ENCODE assay signal across 15 cellular contexts in the genomic region with DNA sequence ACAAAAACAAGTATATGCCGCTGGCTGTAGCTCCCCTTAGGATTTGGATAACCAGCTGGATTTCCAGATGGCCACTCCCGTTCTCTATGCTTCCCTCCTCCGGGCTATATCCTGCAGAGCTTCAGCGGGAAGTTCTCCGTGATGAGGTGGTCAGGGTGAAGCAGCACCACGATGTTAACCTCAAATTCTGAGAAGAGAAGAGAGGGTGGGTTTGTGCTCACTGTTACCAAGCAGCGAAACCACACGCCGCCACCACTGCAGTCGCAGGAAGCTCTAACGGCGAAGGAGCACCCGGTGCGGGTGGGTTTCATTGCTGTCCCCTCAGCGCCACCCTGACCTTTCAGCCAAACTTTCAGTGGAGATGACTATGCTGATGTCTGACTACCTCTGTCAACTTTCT. TPM values are rescaled to one million over a fixed set of nuclear protein-coding genes. Genes with fewer than 3 reads are reported as not detected.
DNase-seq lines count a peak whose midpoint lies in the region; ATAC-seq and TF ChIP-seq lines count a peak whose summit lies in the region.
"Had no signal": no experiment of that assay in that cellular context is flagged by ENCODE, and none has a peak within 500 bp of the region (broad histone marks: within the 10 kb centered on the region; RNA-seq: fewer than 3 reads in every experiment).

No MANE protein-coding gene starts in this region.

- peak; percentile 60 to 68 for DNase-seq in Kasumi-1 (lab: John Stamatoyannopoulos, UW)
- DNase-seq in activated CD8-positive, alpha-beta memory T cell treated with anti-CD3 and anti-CD28 coated beads, Interleukin-2, amount 50 U/mL, for 48 hours, result peak; percentile 82
- DNase-seq in immature natural killer cell, result peak; percentile 81 to 84 (median 82)
- peak; percentile 16 for DNase-seq in stimulated activated CD8-positive, alpha-beta memory T cell treated with anti-CD3 and anti-CD28 coated beads, Interleukin-7, amount 100 ng/mL, for 24 hours (ENCODE audit: low read depth)
- DNase-seq in SW480 (ENCODE audit: low spot score), result no peak
- DNase-seq in BE2C, result no peak
- DNase-seq: foreskin fibroblast, GM23248, left ventricle myocardium superior, NCI-H1105 treated with DMSO at 0.1 percent for 48 hours, PC-9, psoas muscle, WERI-Rb-1 had no signal

- no peaks in the 10 kb centered on the region for H3K9me3 Mint-ChIP-seq in immature natural killer cell

- H3K36me3 Mint-ChIP-seq in immature natural killer cell, result peaks cover 11 to 22% (median 11%) of the 10 kb centered on the region in 3 donors

- H3K27me3 ChIP-seq in BE2C, result no peaks in the 10 kb centered on the region

- H3K9me3 ChIP-seq in BE2C, result no peaks in the 10 kb centered on the region
- H3K9me3 ChIP-seq: psoas muscle had no signal

- peaks cover 55% of the 10 kb centered on the region for H3K36me3 ChIP-seq in BE2C

- no peak for TF ChIP-seq CTCF in BE2C (IDR thresholded peaks at IDR 0.05; ENCODE audit: low read depth, low read length)

- no peak overlapping the region for H3K4me3 ChIP-seq in BE2C (ENCODE audit: low read depth, low read length)
- H3K4me3 ChIP-seq: GM23248, PC-9, psoas muscle had no signal

- peak overlapping the region; percentile 72 to 87 (median 85) for H3K4me3 Mint-ChIP-seq in immature natural killer cell

- ATAC-seq in HG02642 (IDR thresholded peaks at IDR 0.05; ENCODE audit: poor library complexity, unreplicated experiment), result no peak
- ATAC-seq in GM19324 (IDR thresholded peaks at IDR 0.05; ENCODE audit: low FRiP score, unreplicated experiment), result no peak
- ATAC-seq: left ventricle myocardium superior, psoas muscle had no signal

- H3K4me1 Mint-ChIP-seq in immature natural killer cell, result peaks cover 60 to 61% of the 10 kb centered on the region in 2 donors

- peak overlapping the region; percentile 91 to 98 (median 96) for H3K27ac Mint-ChIP-seq in immature natural killer cell

- H3K27me3 Mint-ChIP-seq in immature natural killer cell (ENCODE audit: low read depth in 3 of 3), result peaks cover 9 to 28% (median 13%) of the 10 kb centered on the region in 3 donors

- H3K4me1 ChIP-seq in BE2C, result no peaks in the 10 kb centered on the region
- H3K4me1 ChIP-seq: psoas muscle had no signal

RNA-seq across cellular contexts. Expression of a gene that starts 41.7 kb away (rescaled TPM):
- 10 to 100 TPM; 67.7 to 95.1 (median 90.8) TPM for polyA plus RNA-seq in immature natural killer cell
- polyA plus RNA-seq in BE2C (2012; ENCODE audit: insufficient read depth, insufficient read length, low read depth), result 71.6 TPM

Comparison
In these comparisons a context has a peak if more than half of its experiments do, and no peak if none do; other contexts are left out.
1. DNase-seq: peak in Kasumi-1 (2 of 2), activated CD8-positive, alpha-beta memory T cell treated with anti-CD3 and anti-CD28 coated beads, Interleukin-2, amount 50 U/mL, for 48 hours (single experiment), immature natural killer cell (3 of 3) and stimulated activated CD8-positive, alpha-beta memory T cell treated with anti-CD3 and anti-CD28 coated beads, Interleukin-7, amount 100 ng/mL, for 24 hours (single experiment); none in SW480 (single experiment) and BE2C (single experiment).